ENCODE assay signal across 9 cellular contexts in the genomic region with DNA sequence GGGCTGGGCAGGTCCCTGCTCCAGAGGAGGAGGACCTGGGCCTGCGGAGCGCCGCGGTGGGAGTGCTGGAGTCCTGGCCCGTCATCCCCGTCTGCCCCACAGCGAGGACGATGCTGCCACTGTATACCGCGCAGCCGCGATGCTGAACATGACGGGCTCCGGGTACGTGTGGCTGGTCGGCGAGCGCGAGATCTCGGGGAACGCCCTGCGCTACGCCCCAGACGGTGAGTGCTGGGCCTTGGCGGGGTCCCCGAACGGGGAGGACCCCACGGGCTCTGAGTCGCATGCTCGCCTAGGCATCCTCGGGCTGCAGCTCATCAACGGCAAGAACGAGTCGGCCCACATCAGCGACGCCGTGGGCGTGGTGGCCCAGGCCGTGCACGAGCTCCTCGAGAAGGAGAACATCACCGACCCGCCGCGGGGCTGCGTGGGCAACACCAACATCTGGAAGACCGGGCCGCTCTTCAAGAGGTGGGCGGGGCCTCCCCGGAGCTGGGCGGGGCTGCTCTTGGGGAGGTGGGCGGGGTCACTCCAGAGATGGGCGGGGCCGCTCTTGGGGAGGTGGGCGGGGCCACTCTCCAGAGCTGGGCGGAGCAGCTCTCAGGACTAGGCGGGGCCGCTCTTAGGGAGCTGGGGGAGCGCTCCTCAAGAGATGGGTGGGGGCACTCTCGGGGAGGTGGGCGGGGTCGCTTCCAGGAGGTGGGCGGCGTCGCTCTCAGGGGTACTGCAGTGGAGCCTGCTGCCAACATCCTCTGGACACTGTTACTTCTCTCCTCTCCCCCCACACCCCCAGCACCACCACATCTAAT. TPM values are rescaled to one million over a fixed set of nuclear protein-coding genes. Genes with fewer than 3 reads are reported as not detected.
A peak's percentile ranks its signal among the peaks of the same experiment; 100 is the strongest.
DNase-seq lines count a peak whose midpoint lies in the region; ATAC-seq and TF ChIP-seq lines count a peak whose summit lies in the region.
"Had no signal": no experiment of that assay in that cellular context is flagged by ENCODE, and none has a peak within 500 bp of the region (broad histone marks: within the 10 kb centered on the region; RNA-seq: fewer than 3 reads in every experiment).

No MANE protein-coding gene starts in this region.

- H3K36me3 Mint-ChIP-seq in stimulated activated naive CD8-positive, alpha-beta T cell treated with anti-CD3 and anti-CD28 coated beads, Interleukin-15, Interleukin-2, amounts not matched to agents 100 ng/mL and 50 ng/mL, for 24 hours (ENCODE audit: low read depth) = no peaks in the 10 kb centered on the region

- H3K4me1 ChIP-seq in lower lobe of right lung = peaks cover 6% of the 10 kb centered on the region

- peaks cover 33% of the 10 kb centered on the region for H3K27me3 Mint-ChIP-seq in stimulated activated naive CD8-positive, alpha-beta T cell treated with anti-CD3 and anti-CD28 coated beads, Interleukin-15, Interleukin-2, amounts not matched to agents 100 ng/mL and 50 ng/mL, for 24 hours

- H3K9me3 ChIP-seq in SK-N-MC (ENCODE audit: low read depth, low read length) = no peaks in the 10 kb centered on the region
- no peaks in the 10 kb centered on the region for H3K9me3 ChIP-seq in lower lobe of right lung

- no peak overlapping the region for H3K27ac Mint-ChIP-seq in stimulated activated naive CD8-positive, alpha-beta T cell treated with anti-CD3 and anti-CD28 coated beads, Interleukin-15, Interleukin-2, amounts not matched to agents 100 ng/mL and 50 ng/mL, for 24 hours

- H3K27me3 ChIP-seq in lower lobe of right lung (ENCODE audit: low read depth) = peaks cover 64% of the 10 kb centered on the region

- H3K9ac ChIP-seq in SK-N-MC (ENCODE audit: insufficient read length) = no peak overlapping the region

- H3K27ac ChIP-seq in SK-N-MC (no peak overlapping the region), lower lobe of right lung (no peak overlapping the region)

- ATAC-seq in lower lobe of right lung (peak; percentile 69 to 76), GM19328 (IDR thresholded peaks at IDR 0.05; ENCODE audit: unreplicated experiment) (no peak), HG02623 (IDR thresholded peaks at IDR 0.05; ENCODE audit: unreplicated experiment) (no peak)

- DNase-seq in GM10266 (ENCODE audit: extremely low spot score) (peak; percentile 84), SK-N-MC (ENCODE audit: low read depth, low spot score) (peak; percentile 37), astrocyte of the hippocampus (ENCODE audit: low read depth, low spot score) (peak; percentile 51), lower lobe of right lung (peak; percentile 65), ureter (ENCODE audit: low spot score) (no peak)

- intact Hi-C loops in lower lobe of right lung (cut with DNase I) = no loop called here

- H3K4me1 Mint-ChIP-seq in stimulated activated naive CD8-positive, alpha-beta T cell treated with anti-CD3 and anti-CD28 coated beads, Interleukin-15, Interleukin-2, amounts not matched to agents 100 ng/mL and 50 ng/mL, for 24 hours (ENCODE audit: low read depth) = peaks cover 15% of the 10 kb centered on the region

- H3K4me3 ChIP-seq in SK-N-MC = peak overlapping the region; percentile 62
- peak overlapping the region; percentile 11 for H3K4me3 ChIP-seq in lower lobe of right lung

- no peak for TF ChIP-seq CTCF in GM10266 (IDR thresholded peaks at IDR 0.05; ENCODE audit: control insufficient read depth, insufficient read depth, low read depth, missing control alignments)
- no peak for TF ChIP-seq CTCF in lower lobe of right lung (IDR thresholded peaks at IDR 0.05)

- H3K4me3 Mint-ChIP-seq in stimulated activated naive CD8-positive, alpha-beta T cell treated with anti-CD3 and anti-CD28 coated beads, Interleukin-15, Interleukin-2, amounts not matched to agents 100 ng/mL and 50 ng/mL, for 24 hours = peak overlapping the region; percentile 47

- H3K9me3 Mint-ChIP-seq in stimulated activated naive CD8-positive, alpha-beta T cell treated with anti-CD3 and anti-CD28 coated beads, Interleukin-15, Interleukin-2, amounts not matched to agents 100 ng/mL and 50 ng/mL, for 24 hours = no peaks in the 10 kb centered on the region

- H3K36me3 ChIP-seq in SK-N-MC (ENCODE audit: insufficient read depth, low read length) (no peaks in the 10 kb centered on the region), lower lobe of right lung (no peaks in the 10 kb centered on the region)

RNA-seq across cellular contexts. Expression of gene LRRC26, which starts 13.1 kb away (rescaled TPM):
- total RNA-seq in lower lobe of right lung (1.0 TPM), ureter (not detected)
- total RNA-seq: subcutaneous adipose tissue had no signal

RNA-seq across cellular contexts. Expression of gene TMEM210, which starts 15.1 kb away (rescaled TPM):
- total RNA-seq in lower lobe of right lung (not detected), ureter (not detected)
- total RNA-seq: subcutaneous adipose tissue had no signal

RNA-seq across cellular contexts. Expression of gene GRIN1, which starts 17.8 kb away (rescaled TPM):
- total RNA-seq in lower lobe of right lung (0.92 TPM), ureter (0.21 TPM)
- total RNA-seq: subcutaneous adipose tissue had no signal

RNA-seq across cellular contexts. Expression of gene ANAPC2, which starts 31.6 kb away (rescaled TPM):
- 58.2 TPM for total RNA-seq in lower lobe of right lung
- 74.5 TPM for total RNA-seq in ureter

RNA-seq across cellular contexts. Expression of gene SSNA1, which starts 31.7 kb away (rescaled TPM):
- total RNA-seq in lower lobe of right lung (57.6 TPM), ureter (58.3 TPM)

Comparison
In these comparisons a context has a peak if more than half of its experiments do, and no peak if none do; other contexts are left out.
1. ATAC-seq: peak in lower lobe of right lung (2 of 2); none in GM19328 (single experiment) and HG02623 (single experiment).